In genomic region chr10:131094406-131095108, GRCh38 we compare ENCODE assay signal across 9 cellular contexts.
DNase-seq lines count a peak whose midpoint lies in the region; TF ChIP-seq lines count a peak whose summit lies in the region.
"Had no signal": no experiment of that assay in that cellular context is flagged by ENCODE, and none has a peak within 500 bp of the region (broad histone marks: within the 10 kb centered on the region; RNA-seq: fewer than 3 reads in every experiment).

No MANE protein-coding gene starts in this region.

- H3K27me3 Mint-ChIP-seq in brain: peaks cover 10% of the 10 kb centered on the region
- no peaks in the 10 kb centered on the region for H3K27me3 Mint-ChIP-seq in activated naive CD8-positive, alpha-beta T cell treated with anti-CD3 and anti-CD28 coated beads for 36 hours

- no peak overlapping the region for H2BK5ac ChIP-seq in mesenchymal stem cell (ENCODE audit: low read depth, low read length, poor library complexity, severe bottlenecking)

- H3K23ac ChIP-seq in mesenchymal stem cell (ENCODE audit: low read length in 2 of 2): no peak overlapping the region

- no peak overlapping the region for H2BK120ac ChIP-seq in mesenchymal stem cell (ENCODE audit: low read depth, low read length)

- H3K4me3 ChIP-seq in BLaER1 treated with 17β-estradiol and CSF1 and Interleukin-3, amounts not matched to agents 10 nM and 100 nM: no peak overlapping the region
- H3K4me3 ChIP-seq in mesenchymal stem cell (ENCODE audit: insufficient read depth in 1 of 2, low read depth in 1 of 2, low read length in 2 of 2): no peak overlapping the region

- peaks cover 0 to 5% (median 0%) of the 10 kb centered on the region in 11 experiments; a peak in 1 of 22 replicates for H3K36me3 ChIP-seq in BLaER1 treated with 17β-estradiol and CSF1 and Interleukin-3, amounts not matched to agents 10 nM and 100 nM
- no peaks in the 10 kb centered on the region for H3K36me3 ChIP-seq in mesenchymal stem cell (ENCODE audit: control insufficient read depth in 1 of 2, insufficient read depth in 2 of 2, low read depth in 1 of 2, low read length in 2 of 2)

- H3K27ac Mint-ChIP-seq in brain: peak overlapping the region in 4 of 5 experiments; percentile 30 to 97 (median 89)
- no peak overlapping the region for H3K27ac Mint-ChIP-seq in activated naive CD8-positive, alpha-beta T cell treated with anti-CD3 and anti-CD28 coated beads for 36 hours
- H3K27ac Mint-ChIP-seq: naive B cell had no signal

- H2BK12ac ChIP-seq in mesenchymal stem cell (ENCODE audit: low read length in 2 of 2): no peak overlapping the region

- TF ChIP-seq CTCF in brain (conservative IDR thresholded peaks at IDR 0.05): no peak

- H4K91ac ChIP-seq in mesenchymal stem cell (ENCODE audit: low read length): no peak overlapping the region

- H4K20me1 ChIP-seq in BLaER1 treated with 17β-estradiol and CSF1 and Interleukin-3, amounts not matched to agents 10 nM and 100 nM: no peaks in the 10 kb centered on the region; a peak in 1 of 22 replicates

- H3K4me3 Mint-ChIP-seq in brain: peak overlapping the region in 1 of 5 experiments; percentile 40
- H3K4me3 Mint-ChIP-seq in activated naive CD8-positive, alpha-beta T cell treated with anti-CD3 and anti-CD28 coated beads for 36 hours: no peak overlapping the region
- H3K4me3 Mint-ChIP-seq: naive B cell had no signal

- no peak overlapping the region for H2AFZ ChIP-seq in mesenchymal stem cell (ENCODE audit: low read depth, low read length)

- H2AK5ac ChIP-seq in mesenchymal stem cell (ENCODE audit: low read length, severe bottlenecking): no peak overlapping the region

- WGBS in mesenchymal stem cell: 41% methylated on average over 16 of the region's 16 CpGs

- H3K4me1 ChIP-seq in BLaER1 treated with 17β-estradiol and CSF1 and Interleukin-3, amounts not matched to agents 10 nM and 100 nM: peaks cover 21 to 54% (median 44%) of the 10 kb centered on the region in 10 experiments
- no peaks in the 10 kb centered on the region for H3K4me1 ChIP-seq in mesenchymal stem cell (ENCODE audit: control insufficient read depth, insufficient read depth, low read depth, low read length)

- no peaks in the 10 kb centered on the region for H3K9me3 ChIP-seq in BLaER1 treated with 17β-estradiol and CSF1 and Interleukin-3, amounts not matched to agents 10 nM and 100 nM (replicated peaks in 1 of 11)
- no peaks in the 10 kb centered on the region for H3K9me3 ChIP-seq in mesenchymal stem cell (ENCODE audit: control insufficient read depth, low read length)

- peak overlapping the region in 8 of 11 experiments; percentile 15 to 58 (median 48); a peak in 10 of 22 replicates for H3K27ac ChIP-seq in BLaER1 treated with 17β-estradiol and CSF1 and Interleukin-3, amounts not matched to agents 10 nM and 100 nM
- H3K27ac ChIP-seq in mesenchymal stem cell (ENCODE audit: low read length, poor library complexity, severe bottlenecking): no peak overlapping the region

- no peak overlapping the region for H3K18ac ChIP-seq in mesenchymal stem cell (ENCODE audit: low read depth in 1 of 2, low read length in 2 of 2)

- H4K8ac ChIP-seq in mesenchymal stem cell (ENCODE audit: low read length): no peak overlapping the region

- no peaks in the 10 kb centered on the region for H3K36me3 Mint-ChIP-seq in brain
- H3K36me3 Mint-ChIP-seq in activated naive CD8-positive, alpha-beta T cell treated with anti-CD3 and anti-CD28 coated beads for 36 hours: no peaks in the 10 kb centered on the region
- H3K36me3 Mint-ChIP-seq: naive B cell had no signal

- peaks cover 81% of the 10 kb centered on the region for H3K4me1 Mint-ChIP-seq in brain
- peaks cover 4% of the 10 kb centered on the region for H3K4me1 Mint-ChIP-seq in activated naive CD8-positive, alpha-beta T cell treated with anti-CD3 and anti-CD28 coated beads for 36 hours

- DNase-seq in KBM-7: peak; percentile 7
- DNase-seq in mesenchymal stem cell: no peak
- DNase-seq in NK-92 (lab: John Stamatoyannopoulos, UW; ENCODE audit: unreplicated experiment): no peak
- no peak for DNase-seq in stimulated activated CD4-positive, alpha-beta T cell treated with anti-CD3 and anti-CD28 coated beads, Interleukin-2, amount 100 ng/mL, for 24 hours
- DNase-seq in activated naive CD8-positive, alpha-beta T cell treated with anti-CD3 and anti-CD28 coated beads for 36 hours: no peak
- DNase-seq in amniotic stem cell (lab: John Stamatoyannopoulos, UW): no peak
- DNase-seq: naive B cell had no signal

- H3K4ac ChIP-seq in mesenchymal stem cell (ENCODE audit: low read depth in 1 of 2, low read length in 2 of 2): no peak overlapping the region

- H3K4me2 ChIP-seq in BLaER1 treated with 17β-estradiol and CSF1 and Interleukin-3, amounts not matched to agents 10 nM and 100 nM: peak overlapping the region; percentile 32 to 74 (median 55)
- H3K4me2 ChIP-seq in mesenchymal stem cell (ENCODE audit: low read length, poor library complexity, severe bottlenecking): no peak overlapping the region

- H3K27me3 ChIP-seq in BLaER1 treated with 17β-estradiol and CSF1 and Interleukin-3, amounts not matched to agents 10 nM and 100 nM: no peaks in the 10 kb centered on the region
- H3K27me3 ChIP-seq in mesenchymal stem cell (ENCODE audit: control insufficient read depth in 1 of 2, insufficient read depth in 1 of 2, low read length in 2 of 2): no peaks in the 10 kb centered on the region

- no peak overlapping the region for H3K14ac ChIP-seq in mesenchymal stem cell (ENCODE audit: low read length in 2 of 2)

- peak overlapping the region in 2 of 11 experiments; percentile 1 to 8; a peak in 1 of 22 replicates for H3K9ac ChIP-seq in BLaER1 treated with 17β-estradiol and CSF1 and Interleukin-3, amounts not matched to agents 10 nM and 100 nM
- peak overlapping the region; percentile 60 for H3K9ac ChIP-seq in mesenchymal stem cell (ENCODE audit: low read length)

- no peaks in the 10 kb centered on the region for H3K79me1 ChIP-seq in mesenchymal stem cell (replicated peaks; ENCODE audit: low read length, poor library complexity, severe bottlenecking)

- in situ Hi-C loops in KBM-7 (cut with MboI; ENCODE audit: low pct_unique_long_range_greater_than_20kb, low sequenced_read_pairs): no loop called here

- no peak overlapping the region for H2BK15ac ChIP-seq in mesenchymal stem cell (ENCODE audit: low read depth, poor library complexity, severe bottlenecking)

- peaks cover 0 to 37% (median 0%) of the 10 kb centered on the region in 5 experiments for H3K9me3 Mint-ChIP-seq in brain
- H3K9me3 Mint-ChIP-seq in activated naive CD8-positive, alpha-beta T cell treated with anti-CD3 and anti-CD28 coated beads for 36 hours: no peaks in the 10 kb centered on the region
